ENCODE assay signal across 15 cellular contexts in the genomic region with DNA sequence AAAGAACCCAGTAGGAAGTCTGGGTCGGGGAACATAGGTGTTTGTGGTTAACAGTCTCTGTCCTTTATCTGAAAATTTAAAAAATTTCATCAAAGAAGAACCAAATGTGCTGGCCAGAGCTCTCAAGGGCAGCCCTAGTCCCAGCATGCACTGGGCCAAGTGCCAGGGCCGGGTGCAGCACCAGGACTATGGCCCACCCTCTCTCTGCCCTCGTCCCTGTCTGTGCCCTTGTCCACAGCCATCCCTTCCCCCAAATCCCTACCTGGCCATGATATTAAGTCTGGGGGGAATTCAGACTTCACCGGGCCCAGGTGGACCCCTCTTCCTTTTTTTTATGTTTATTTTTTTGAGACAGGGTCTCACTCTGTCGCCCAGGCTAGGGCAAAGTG. TPM values are rescaled to one million over a fixed set of nuclear protein-coding genes. Genes with fewer than 3 reads are reported as not detected.
A peak's percentile ranks its signal among the peaks of the same experiment; 100 is the strongest.
DNase-seq lines count a peak whose midpoint lies in the region; ATAC-seq and TF ChIP-seq lines count a peak whose summit lies in the region.
"Had no signal": no experiment of that assay in that cellular context is flagged by ENCODE, and none has a peak within 500 bp of the region (broad histone marks: within the 10 kb centered on the region; RNA-seq: fewer than 3 reads in every experiment).

No MANE protein-coding gene starts in this region.

- peak overlapping the region; percentile 8 for H2BK12ac ChIP-seq in trophoblast cell (ENCODE audit: low read length)

- intact Hi-C loops in dorsolateral prefrontal cortex (cut with DNase I) = no loop called here

- no peak overlapping the region for H4K12ac ChIP-seq in trophoblast cell (ENCODE audit: low read depth, low read length)

- H3K9me2 ChIP-seq in GM23248 (ENCODE audit: insufficient read depth) = no peaks in the 10 kb centered on the region

- no peaks in the 10 kb centered on the region for H3K9me3 ChIP-seq in BLaER1
- no peaks in the 10 kb centered on the region for H3K9me3 ChIP-seq in trophoblast cell (ENCODE audit: insufficient read depth, low read depth, low read length)
- no peaks in the 10 kb centered on the region for H3K9me3 ChIP-seq in GM23248 (ENCODE audit: low read depth)
- H3K9me3 ChIP-seq: MG63, tibial artery had no signal

- no peak overlapping the region for H2AK5ac ChIP-seq in trophoblast cell (ENCODE audit: low read length)

- no peaks in the 10 kb centered on the region for H3K9me3 Mint-ChIP-seq in IgD-negative memory B cell

- no peak overlapping the region for H2AFZ ChIP-seq in trophoblast cell (ENCODE audit: insufficient read depth, low read length, poor library complexity)
- no peak overlapping the region for H2AFZ ChIP-seq in GM23248

- no peaks in the 10 kb centered on the region for H3K27me3 Mint-ChIP-seq in IgD-negative memory B cell

- peak overlapping the region; percentile 32 for H4K91ac ChIP-seq in trophoblast cell (ENCODE audit: low read depth, low read length)

- H3K79me2 ChIP-seq in trophoblast cell (ENCODE audit: control insufficient read depth, insufficient read depth, low read length, poor library complexity) (no peaks in the 10 kb centered on the region), GM23248 (ENCODE audit: insufficient read depth) (no peaks in the 10 kb centered on the region)

- H3K4me3 Mint-ChIP-seq in IgD-negative memory B cell = no peak overlapping the region

- in situ Hi-C loops in GM23248 (cut with MboI) = no loop called here

- H4K20me1 ChIP-seq in BLaER1 (no peaks in the 10 kb centered on the region), GM23248 (ENCODE audit: insufficient read depth) (no peaks in the 10 kb centered on the region)

- H3K4me2 ChIP-seq in BLaER1 (peak overlapping the region; percentile 15; the same call in 1 of the 2 replicates), trophoblast cell (ENCODE audit: low read length) (no peak overlapping the region), GM23248 (ENCODE audit: unreplicated experiment) (no peak overlapping the region)

- H3K27ac ChIP-seq in BLaER1 (no peak overlapping the region), dorsolateral prefrontal cortex (peak overlapping the region in 34 of 59 donors; percentile 2 to 80 (median 56)), trophoblast cell (ENCODE audit: low read depth, low read length) (no peak overlapping the region), GM23248 (no peak overlapping the region)

- H3K36me3 ChIP-seq in BLaER1 (peaks cover 29% of the 10 kb centered on the region), trophoblast cell (ENCODE audit: control insufficient read depth in 1 of 2, insufficient read depth in 2 of 2, low read length in 2 of 2) (no peaks in the 10 kb centered on the region), GM23248 (ENCODE audit: low read depth) (no peaks in the 10 kb centered on the region)
- H3K36me3 ChIP-seq: MG63, tibial artery had no signal

- no peaks in the 10 kb centered on the region for H3K27me3 ChIP-seq in BLaER1
- H3K27me3 ChIP-seq in dorsolateral prefrontal cortex = no peaks in the 10 kb centered on the region
- H3K27me3 ChIP-seq in trophoblast cell (ENCODE audit: insufficient read depth, low read length) = no peaks in the 10 kb centered on the region
- H3K27me3 ChIP-seq in GM23248 (replicated peaks; ENCODE audit: insufficient read depth) = no peaks in the 10 kb centered on the region
- H3K27me3 ChIP-seq: MG63, tibial artery had no signal

- TF ChIP-seq CTCF in dorsolateral prefrontal cortex (IDR thresholded peaks at IDR 0.05 in 54 of 56, conservative IDR thresholded peaks at IDR 0.05 in 2 of 56; ENCODE audit: low read depth in 1 of 56, partially characterized antibody in 56 of 56) = peak in 1 of 56 donors; percentile 1

- H2BK120ac ChIP-seq in trophoblast cell (ENCODE audit: insufficient read depth, low read length, poor library complexity) = no peak overlapping the region

- no peak overlapping the region for H3K18ac ChIP-seq in trophoblast cell (ENCODE audit: low read length)

- H3K4me3 ChIP-seq in BLaER1 = no peak overlapping the region
- no peak overlapping the region for H3K4me3 ChIP-seq in dorsolateral prefrontal cortex
- H3K4me3 ChIP-seq in trophoblast cell (ENCODE audit: low read depth, low read length) = no peak overlapping the region
- H3K4me3 ChIP-seq in GM23248 = no peak overlapping the region
- H3K4me3 ChIP-seq: MG63, tibial artery had no signal

- H3K79me1 ChIP-seq in trophoblast cell (ENCODE audit: low read length) = peaks cover 14% of the 10 kb centered on the region

- peaks cover 9% of the 10 kb centered on the region; the same call in 1 of the 2 replicates for H3F3A ChIP-seq in GM23248 (ENCODE audit: insufficient read depth)

- peaks cover 2% of the 10 kb centered on the region for H3K36me3 Mint-ChIP-seq in IgD-negative memory B cell

- H2BK5ac ChIP-seq in trophoblast cell (ENCODE audit: low read depth, low read length, poor library complexity) = no peak overlapping the region

- no peak overlapping the region for H3K4ac ChIP-seq in trophoblast cell (ENCODE audit: low read depth, low read length)

- DNase-seq in dorsolateral prefrontal cortex = no peak
- DNase-seq in trophoblast cell = no peak
- DNase-seq in GM23248 = no peak
- DNase-seq in C1 segment of cervical spinal cord (lab: John Stamatoyannopoulos, UW) = no peak
- DNase-seq in activated naive CD4-positive, alpha-beta T cell (lab: John Stamatoyannopoulos, UW) = no peak
- DNase-seq: activated CD8-positive, alpha-beta memory T cell treated with anti-CD3 and anti-CD28 coated beads, Interleukin-2, amount 50 U/mL, for 48 hours; cortex of kidney; mesenchymal stem cell; MG63; NK-92 treated with Interleukin-12 subunit alpha and Interleukin-12 subunit beta, amount 100 ng/mL, for 24 hours; stimulated activated CD4-positive, alpha-beta T cell treated with anti-CD3 and anti-CD28 coated beads, Interleukin-12 subunit alpha, Interleukin-12 subunit beta, amount 100 ng/mL, for 4 hours had no signal

- H3K9ac ChIP-seq in BLaER1 = no peak overlapping the region
- no peak overlapping the region for H3K9ac ChIP-seq in trophoblast cell (ENCODE audit: low read length)
- H3K9ac ChIP-seq in GM23248 = no peak overlapping the region

- WGBS in trophoblast cell (ENCODE audit: extremely low coverage, insufficient coverage, insufficient read length) = no CpG with 5 or more reads among the region's 5 CpGs
- 80 to 84% methylated on average over 5 of the region's 5 CpGs for WGBS in GM23248 (ENCODE audit: low coverage in 1 of 2, low lambda C conversion rate in 2 of 2, missing lambda C conversion rate in 2 of 2), 2 experiments

- ATAC-seq in HG02623 (IDR thresholded peaks at IDR 0.05; ENCODE audit: unreplicated experiment) = no peak

- peak overlapping the region; percentile 75 to 89 (median 86) for H3K27ac Mint-ChIP-seq in IgD-negative memory B cell

- peaks cover 20 to 28% (median 27%) of the 10 kb centered on the region in 3 donors for H3K4me1 Mint-ChIP-seq in IgD-negative memory B cell

- H3K4me1 ChIP-seq in BLaER1 = peaks cover 13% of the 10 kb centered on the region; the same call in 1 of the 2 replicates
- peaks cover 13 to 15% of the 10 kb centered on the region in 2 experiments for H3K4me1 ChIP-seq in trophoblast cell (ENCODE audit: control insufficient read depth in 1 of 2, insufficient read depth in 2 of 2, low read length in 2 of 2)
- peaks cover 8% of the 10 kb centered on the region for H3K4me1 ChIP-seq in GM23248 (ENCODE audit: insufficient read depth)

- H4K8ac ChIP-seq in trophoblast cell (ENCODE audit: low read depth, low read length) = no peak overlapping the region

- no peak overlapping the region for H3K23ac ChIP-seq in trophoblast cell (ENCODE audit: low read length)

- no peak overlapping the region for H3K14ac ChIP-seq in trophoblast cell (ENCODE audit: low read length)

RNA-seq across cellular contexts. Expression of gene ZFP36L2, which starts 14.3 kb away (rescaled TPM):
- 249 TPM for polyA plus RNA-seq in IgD-negative memory B cell
- 10 to 100 TPM; 13.0 to 86.0 (median 32.4) TPM for total RNA-seq in dorsolateral prefrontal cortex
- 62.0 and 65.7 TPM in 2 replicates for polyA plus RNA-seq in trophoblast cell (2013)
- 13.8 and 14.4 TPM in 2 replicates for total RNA-seq in GM23248 (2014; rRNA removed; shearing (Covaris generic))
- polyA plus RNA-seq in GM23248 (2016; fragmentation: Nextera tagmentation; extraction: Ambion mirVana) = 71.7 and 78.2 TPM in 2 replicates

Comparison
In these comparisons a context has a peak if more than half of its experiments do, and no peak if none do; other contexts are left out.
1. H3K27ac ChIP-seq: peak in dorsolateral prefrontal cortex (34 of 59); none in BLaER1 (single experiment), trophoblast cell (single experiment) and GM23248 (single experiment).